ENCODE assay signal across 10 cellular contexts in the genomic region with DNA sequence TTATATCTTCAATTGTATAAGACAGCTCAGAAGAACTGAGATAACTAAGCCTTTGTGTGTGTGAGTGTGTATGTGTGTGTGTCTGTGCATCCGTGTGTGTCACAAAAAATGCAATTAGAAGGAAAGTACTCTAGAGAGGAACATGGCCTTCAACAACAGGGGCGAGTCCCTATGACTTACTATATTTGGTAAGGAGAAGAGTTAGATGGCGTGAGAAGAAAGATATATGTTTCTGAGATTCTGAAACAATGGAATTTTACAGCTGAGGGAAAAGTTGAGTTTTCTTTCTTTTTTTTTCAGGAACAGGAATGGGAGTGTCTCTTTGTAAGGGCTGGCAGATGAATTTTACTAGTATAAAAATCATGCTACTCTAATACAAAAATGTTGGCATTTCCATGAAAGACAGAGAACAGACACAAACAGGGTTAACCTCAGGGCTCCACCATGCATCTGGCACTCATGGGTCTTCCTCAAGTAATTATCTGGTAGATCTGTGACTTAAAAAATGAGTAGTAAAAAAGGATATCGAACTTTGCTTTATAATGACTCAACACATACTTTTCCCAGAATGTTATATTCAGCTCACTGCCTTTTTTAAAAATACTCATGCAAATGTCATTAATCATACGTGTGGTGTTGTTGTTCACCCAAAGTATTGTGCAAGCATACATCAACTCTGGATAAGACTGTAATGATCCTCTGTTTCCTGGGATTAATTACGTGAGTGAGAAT. TPM values are rescaled to one million over a fixed set of nuclear protein-coding genes. Genes with fewer than 3 reads are reported as not detected.
DNase-seq lines count a peak whose midpoint lies in the region; ATAC-seq and TF ChIP-seq lines count a peak whose summit lies in the region.
"Had no signal": no experiment of that assay in that cellular context is flagged by ENCODE, and none has a peak within 500 bp of the region (broad histone marks: within the 10 kb centered on the region; RNA-seq: fewer than 3 reads in every experiment).

No MANE protein-coding gene starts in this region.

- H3K36me3 Mint-ChIP-seq in neural crest cell (ENCODE audit: low read depth), result no peaks in the 10 kb centered on the region

- peaks cover 46% of the 10 kb centered on the region for H3K4me1 Mint-ChIP-seq in neural crest cell

- H3K27me3 ChIP-seq in RWPE2 (ENCODE audit: insufficient read depth, poor library complexity, severe bottlenecking), result no peaks in the 10 kb centered on the region
- H3K27me3 ChIP-seq in upper lobe of right lung, result no peaks in the 10 kb centered on the region

- H3K36me3 ChIP-seq in RWPE2 (ENCODE audit: low read depth), result no peaks in the 10 kb centered on the region
- no peaks in the 10 kb centered on the region for H3K36me3 ChIP-seq in upper lobe of right lung

- TF ChIP-seq CTCF in RWPE2 (IDR thresholded peaks at IDR 0.05; ENCODE audit: poor library complexity, severe bottlenecking) (no peak), epithelial cell of proximal tubule (conservative IDR thresholded peaks at IDR 0.05; ENCODE audit: low read depth, low read length) (no peak), neural crest cell (conservative IDR thresholded peaks at IDR 0.05) (no peak), upper lobe of right lung (IDR thresholded peaks at IDR 0.05) (no peak)

- H3K27me3 Mint-ChIP-seq in neural crest cell (ENCODE audit: low read depth), result no peaks in the 10 kb centered on the region

- DNase-seq in AG08395 (ENCODE audit: low spot score) (peak; percentile 71), RWPE2 (ENCODE audit: low spot score) (no peak), epithelial cell of proximal tubule (ENCODE audit: low read depth) (peak; percentile 45), neural crest cell (ENCODE audit: low read depth, low spot score) (no peak), upper lobe of right lung (no peak), SHP77 (lab: John Stamatoyannopoulos, UW) (no peak)
- DNase-seq in activated CD4-positive, alpha-beta T cell treated with anti-CD3 and anti-CD28 coated beads, Interleukin-2, amount 50 U/mL, for 48 hours, result no peak

- peak; percentile 95 for ATAC-seq in RWPE2 (ENCODE audit: low read depth)
- no peak for ATAC-seq in GM19455 (IDR thresholded peaks at IDR 0.05; ENCODE audit: unreplicated experiment)
- ATAC-seq in upper lobe of right lung, result no peak
- ATAC-seq: left lobe of liver had no signal

- peak overlapping the region; percentile 32 for H3K4me3 Mint-ChIP-seq in neural crest cell
- H3K4me3 Mint-ChIP-seq: T-helper 1 cell treated with Interleukin-12 subunit alpha and Interleukin-12 subunit beta and Interleukin-4 antibody, amounts not matched to agents 30 μg/mL and 1 μg/mL, for 36 hours had no signal

- intact Hi-C loops in upper lobe of right lung (cut with DNase I), result no loop called here

- no peak overlapping the region for H3K4me3 ChIP-seq in RWPE2 (ENCODE audit: severe bottlenecking)
- H3K4me3 ChIP-seq in epithelial cell of proximal tubule (ENCODE audit: low read depth, low read length), result no peak overlapping the region
- no peak overlapping the region for H3K4me3 ChIP-seq in upper lobe of right lung

- no peaks in the 10 kb centered on the region for H3K9me3 Mint-ChIP-seq in neural crest cell
- H3K9me3 Mint-ChIP-seq: T-helper 1 cell treated with Interleukin-12 subunit alpha and Interleukin-12 subunit beta and Interleukin-4 antibody, amounts not matched to agents 30 μg/mL and 1 μg/mL, for 36 hours had no signal

- no peaks in the 10 kb centered on the region for H3K9me3 ChIP-seq in RWPE2 (ENCODE audit: severe bottlenecking)
- H3K9me3 ChIP-seq in upper lobe of right lung, result no peaks in the 10 kb centered on the region

- peak overlapping the region; percentile 57 for H3K27ac ChIP-seq in RWPE2 (ENCODE audit: poor library complexity, severe bottlenecking)
- no peak overlapping the region for H3K27ac ChIP-seq in upper lobe of right lung

- peak overlapping the region; percentile 97 for H3K27ac Mint-ChIP-seq in neural crest cell (ENCODE audit: unreplicated experiment)
- H3K27ac Mint-ChIP-seq: T-helper 1 cell treated with Interleukin-12 subunit alpha and Interleukin-12 subunit beta and Interleukin-4 antibody, amounts not matched to agents 30 μg/mL and 1 μg/mL, for 36 hours had no signal

- H3K4me1 ChIP-seq in RWPE2 (ENCODE audit: insufficient read depth, poor library complexity, severe bottlenecking), result peaks cover 16% of the 10 kb centered on the region
- H3K4me1 ChIP-seq in upper lobe of right lung, result peaks cover 12% of the 10 kb centered on the region

RNA-seq across cellular contexts. Expression of gene SASH1, which starts 12.9 kb away (rescaled TPM):
- total RNA-seq in epithelial cell of proximal tubule (9.5 and 10.6 TPM in 2 replicates), neural crest cell (88.0 and 90.0 TPM in 2 replicates), upper lobe of right lung (108 TPM)

Comparison
In these comparisons a context has a peak if more than half of its experiments do, and no peak if none do; other contexts are left out.
1. DNase-seq: peak in AG08395 (single experiment) and epithelial cell of proximal tubule (single experiment); none in RWPE2 (single experiment), neural crest cell (single experiment), upper lobe of right lung (single experiment), SHP77 (0 of 2) and activated CD4-positive, alpha-beta T cell treated with anti-CD3 and anti-CD28 coated beads, Interleukin-2, amount 50 U/mL, for 48 hours (0 of 2).